1 cellular context compared by ENCODE assay signal in the genomic region with DNA sequence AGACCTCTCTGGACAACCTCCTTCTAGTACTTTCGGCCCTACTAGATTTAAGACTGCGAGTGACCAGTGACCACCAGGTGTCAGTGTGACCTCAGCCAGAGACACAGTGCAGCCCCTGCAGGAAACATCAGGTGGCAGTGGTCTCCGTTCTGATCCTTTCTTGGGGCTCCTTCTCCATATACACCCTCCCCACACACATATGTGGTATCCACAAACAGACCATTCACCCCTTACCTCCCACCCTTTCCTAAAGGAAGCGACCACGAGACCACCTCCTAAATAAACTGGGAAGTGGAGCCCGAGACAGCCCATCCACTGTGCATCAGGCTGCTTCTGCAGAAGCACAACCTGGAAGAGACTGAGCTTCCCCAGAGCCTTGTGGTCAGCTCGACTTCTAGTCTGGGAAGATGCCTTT.
A peak's percentile ranks its signal among the peaks of the same experiment; 100 is the strongest.
TF ChIP-seq lines count a peak whose summit lies in the region.

No MANE protein-coding gene starts in this region.

TF ChIP-seq in H1, 55 proteins besides CTCF, POLR2A, EP300 and RAD21:
- TF ChIP-seq, protein P1, sequence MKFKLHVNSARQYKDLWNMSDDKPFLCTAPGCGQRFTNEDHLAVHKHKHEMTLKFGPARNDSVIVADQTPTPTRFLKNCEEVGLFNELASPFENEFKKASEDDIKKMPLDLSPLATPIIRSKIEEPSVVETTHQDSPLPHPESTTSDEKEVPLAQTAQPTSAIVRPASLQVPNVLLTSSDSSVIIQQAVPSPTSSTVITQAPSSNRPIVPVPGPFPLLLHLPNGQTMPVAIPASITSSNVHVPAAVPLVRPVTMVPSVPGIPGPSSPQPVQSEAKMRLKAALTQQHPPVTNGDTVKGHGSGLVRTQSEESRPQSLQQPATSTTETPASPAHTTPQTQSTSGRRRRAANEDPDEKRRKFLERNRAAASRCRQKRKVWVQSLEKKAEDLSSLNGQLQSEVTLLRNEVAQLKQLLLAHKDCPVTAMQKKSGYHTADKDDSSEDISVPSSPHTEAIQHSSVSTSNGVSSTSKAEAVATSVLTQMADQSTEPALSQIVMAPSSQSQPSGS (IDR thresholded peaks at IDR 0.05; ENCODE audit: low read length): no peak
- TF ChIP-seq RBBP5 (IDR thresholded peaks at IDR 0.05; ENCODE audit: borderline replicate concordance, low read depth, low read length) (no peak), HDAC2 (IDR thresholded peaks at IDR 0.05; ENCODE audit: borderline replicate concordance in 1 of 2, low read depth in 2 of 2, low read length in 2 of 2) (no peak), GABPA (IDR thresholded peaks at IDR 0.05; ENCODE audit: borderline replicate concordance, insufficient read depth, low read length) (0 out of 2 replicates have a peak, but pooled peaks have one; percentile 33), ATF3 (IDR thresholded peaks at IDR 0.05; ENCODE audit: insufficient read depth, low read depth, low read length) (0 out of 2 replicates have a peak, but pooled peaks have one; percentile 44), SP1 (IDR thresholded peaks at IDR 0.05; ENCODE audit: low read depth, low read length) (no peak), JUND (IDR thresholded peaks at IDR 0.05; ENCODE audit: low read length) (peak; percentile 73)
- TF ChIP-seq, protein P2, sequence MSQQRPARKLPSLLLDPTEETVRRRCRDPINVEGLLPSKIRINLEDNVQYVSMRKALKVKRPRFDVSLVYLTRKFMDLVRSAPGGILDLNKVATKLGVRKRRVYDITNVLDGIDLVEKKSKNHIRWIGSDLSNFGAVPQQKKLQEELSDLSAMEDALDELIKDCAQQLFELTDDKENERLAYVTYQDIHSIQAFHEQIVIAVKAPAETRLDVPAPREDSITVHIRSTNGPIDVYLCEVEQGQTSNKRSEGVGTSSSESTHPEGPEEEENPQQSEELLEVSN (IDR thresholded peaks at IDR 0.05): no peak
